30 cellular contexts compared by ENCODE assay signal in the genomic region with DNA sequence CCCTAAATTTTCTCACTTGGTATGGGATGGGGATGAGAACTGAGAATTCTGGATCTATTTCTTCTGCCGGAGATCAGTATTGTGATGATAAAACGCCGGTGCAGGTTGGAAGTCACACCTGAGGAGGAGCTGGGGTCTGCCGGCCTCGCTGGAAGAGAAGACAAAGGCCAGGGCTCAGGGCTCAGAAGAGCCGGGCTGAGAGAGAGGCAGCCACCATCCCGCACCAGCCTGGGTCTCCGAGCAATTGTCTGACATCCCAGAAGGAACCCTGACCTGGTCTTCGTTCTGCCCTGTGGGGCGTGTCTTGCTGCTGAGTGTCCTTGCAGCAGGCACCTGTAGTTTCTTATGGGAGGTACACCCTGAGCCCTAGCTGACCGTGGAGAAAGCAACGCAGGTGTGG. TPM values are rescaled to one million over a fixed set of nuclear protein-coding genes. Genes with fewer than 3 reads are reported as not detected.
"Had no signal": no experiment of that assay in that cellular context is flagged by ENCODE, and none has a peak within 500 bp of the region (broad histone marks: within the 10 kb centered on the region; RNA-seq: fewer than 3 reads in every experiment).

No MANE protein-coding gene starts in this region.

- H3K4me3 ChIP-seq: coronary artery, dorsolateral prefrontal cortex, gastrocnemius medialis, heart left ventricle had no signal

- H3K27me3 Mint-ChIP-seq: activated CD4-positive, alpha-beta memory T cell treated with anti-CD3 and anti-CD28 coated beads, Interleukin-2, amount 10 ng/mL, durations not matched to agents 7 days and 5 days; activated CD4-positive, alpha-beta T cell treated with anti-CD3 and anti-CD28 coated beads, Interleukin-2, amount 10 ng/mL, durations not matched to agents 7 days and 5 days had no signal

- H3K36me3 Mint-ChIP-seq: activated naive CD4-positive, alpha-beta T cell treated with anti-CD3 and anti-CD28 coated beads, Interleukin-2, amount 10 ng/mL, durations not matched to agents 7 days and 5 days; activated naive CD8-positive, alpha-beta T cell had no signal

- H3K36me3 ChIP-seq: brain microvascular endothelial cell, gastrocnemius medialis, heart left ventricle had no signal

- H3K4me1 ChIP-seq: foreskin keratinocyte, gastrocnemius medialis, heart left ventricle had no signal

- H3K4me1 Mint-ChIP-seq: activated CD4-positive, alpha-beta memory T cell treated with anti-CD3 and anti-CD28 coated beads, Interleukin-2, amount 10 ng/mL, durations not matched to agents 7 days and 5 days; activated CD4-positive, alpha-beta T cell treated with anti-CD3 and anti-CD28 coated beads, Interleukin-2, amount 10 ng/mL, durations not matched to agents 7 days and 5 days; activated naive CD4-positive, alpha-beta T cell treated with anti-CD3 and anti-CD28 coated beads, Interleukin-2, amount 10 ng/mL, durations not matched to agents 7 days and 5 days; central memory CD8-positive, alpha-beta T cell; endodermal cell had no signal

- H3K27me3 ChIP-seq: brain microvascular endothelial cell, foreskin keratinocyte had no signal

- H3K9me3 ChIP-seq: gastrocnemius medialis, heart left ventricle had no signal

- H3K27ac ChIP-seq: brain microvascular endothelial cell, coronary artery, dorsolateral prefrontal cortex, foreskin keratinocyte, gastrocnemius medialis, heart left ventricle had no signal

- ATAC-seq: activated T-cell treated with anti-CD3 and anti-CD28 coated beads, Interleukin-2, amount 50 U/mL, for 72 hours; esophagus mucosa; foreskin keratinocyte; gastrocnemius medialis; heart left ventricle had no signal

- H3K9me3 Mint-ChIP-seq: central memory CD8-positive, alpha-beta T cell had no signal

- H3K4me3 Mint-ChIP-seq: activated CD4-positive, alpha-beta memory T cell treated with anti-CD3 and anti-CD28 coated beads, Interleukin-2, amount 10 ng/mL, durations not matched to agents 7 days and 5 days; activated CD4-positive, alpha-beta T cell treated with anti-CD3 and anti-CD28 coated beads, Interleukin-2, amount 10 ng/mL, durations not matched to agents 7 days and 5 days; activated naive CD4-positive, alpha-beta T cell treated with anti-CD3 and anti-CD28 coated beads, Interleukin-2, amount 10 ng/mL, durations not matched to agents 7 days and 5 days; activated naive CD8-positive, alpha-beta T cell; activated T-cell treated with anti-CD3 and anti-CD28 coated beads, Interleukin-2, amount 50 U/mL, for 24 hours; activated T-cell treated with anti-CD3 and anti-CD28 coated beads, Interleukin-2, amount 50 U/mL, for 72 hours; central memory CD8-positive, alpha-beta T cell; dendritic cell treated with granulocyte-macrophage colony-stimulating factor and Interleukin-4, amounts not matched to agents 40 ng/mL and 50 ng/mL, for 4 days; endodermal cell had no signal

- H3K27ac Mint-ChIP-seq: activated CD4-positive, alpha-beta memory T cell treated with anti-CD3 and anti-CD28 coated beads, Interleukin-2, amount 10 ng/mL, durations not matched to agents 7 days and 5 days; activated CD4-positive, alpha-beta T cell treated with anti-CD3 and anti-CD28 coated beads, Interleukin-2, amount 10 ng/mL, durations not matched to agents 7 days and 5 days; activated naive CD4-positive, alpha-beta T cell treated with anti-CD3 and anti-CD28 coated beads, Interleukin-2, amount 10 ng/mL, durations not matched to agents 7 days and 5 days; activated naive CD8-positive, alpha-beta T cell; activated T-cell treated with anti-CD3 and anti-CD28 coated beads, Interleukin-2, amount 50 U/mL, for 24 hours; activated T-cell treated with anti-CD3 and anti-CD28 coated beads, Interleukin-2, amount 50 U/mL, for 72 hours; dendritic cell treated with granulocyte-macrophage colony-stimulating factor and Interleukin-4, amounts not matched to agents 40 ng/mL and 50 ng/mL, for 4 days; endodermal cell had no signal

- DNase-seq: activated CD4-positive, alpha-beta memory T cell treated with anti-CD3 and anti-CD28 coated beads, Interleukin-2, amount 10 ng/mL, durations not matched to agents 7 days and 5 days; activated CD4-positive, alpha-beta T cell treated with anti-CD3 and anti-CD28 coated beads for 1 hour; activated CD4-positive, alpha-beta T cell treated with anti-CD3 and anti-CD28 coated beads for 4 hours; activated CD4-positive, alpha-beta T cell treated with anti-CD3 and anti-CD28 coated beads, Interleukin-2, amount 10 ng/mL, durations not matched to agents 7 days and 5 days; activated CD4-positive, alpha-beta T cell treated with anti-CD3 and anti-CD28 coated beads, Interleukin-2, amount 50 U/mL, for 4 hours; activated CD8-positive, alpha-beta memory T cell treated with anti-CD3 and anti-CD28 coated beads, Interleukin-2, amount 50 U/mL, for 48 hours; activated gamma-delta T cell; activated naive CD4-positive, alpha-beta T cell; activated naive CD4-positive, alpha-beta T cell treated with anti-CD3 and anti-CD28 coated beads, Interleukin-2, amount 10 ng/mL, durations not matched to agents 7 days and 5 days; activated T-cell treated with anti-CD3 and anti-CD28 coated beads for 4 hours; activated T-cell treated with anti-CD3 and anti-CD28 coated beads, Interleukin-2, amount 50 U/mL, for 24 hours; activated T-cell treated with anti-CD3 and anti-CD28 coated beads, Interleukin-2, amount 50 U/mL, for 72 hours; amniotic stem cell; anterior cingulate cortex; brain microvascular endothelial cell; dorsolateral prefrontal cortex; effector memory CD4-positive, alpha-beta T cell; endodermal cell; foreskin keratinocyte; gastrocnemius medialis; glutamatergic neuron; heart left ventricle; T-helper 2 cell had no signal

RNA-seq across cellular contexts. Expression of a gene that starts 31.4 kb away (rescaled TPM):
- total RNA-seq: activated CD4-positive, alpha-beta memory T cell treated with anti-CD3 and anti-CD28 coated beads, Interleukin-2, amount 10 ng/mL, durations not matched to agents 7 days and 5 days; activated CD4-positive, alpha-beta T cell treated with anti-CD3 and anti-CD28 coated beads, Interleukin-2, amount 10 ng/mL, durations not matched to agents 7 days and 5 days; activated T-cell treated with anti-CD3 and anti-CD28 coated beads, Interleukin-2, amount 50 U/mL, for 72 hours; bronchial epithelial cell; esophagus mucosa; foreskin keratinocyte; gastrocnemius medialis; T-helper 1 cell treated with Interleukin-12 subunit alpha and Interleukin-12 subunit beta and Interleukin-4 antibody, amounts not matched to agents 30 ng/mL and 1 ng/mL, for 36 hours had no signal
- polyA plus RNA-seq: foreskin keratinocyte had no signal
